1 cellular context compared by ENCODE assay signal in the genomic region with DNA sequence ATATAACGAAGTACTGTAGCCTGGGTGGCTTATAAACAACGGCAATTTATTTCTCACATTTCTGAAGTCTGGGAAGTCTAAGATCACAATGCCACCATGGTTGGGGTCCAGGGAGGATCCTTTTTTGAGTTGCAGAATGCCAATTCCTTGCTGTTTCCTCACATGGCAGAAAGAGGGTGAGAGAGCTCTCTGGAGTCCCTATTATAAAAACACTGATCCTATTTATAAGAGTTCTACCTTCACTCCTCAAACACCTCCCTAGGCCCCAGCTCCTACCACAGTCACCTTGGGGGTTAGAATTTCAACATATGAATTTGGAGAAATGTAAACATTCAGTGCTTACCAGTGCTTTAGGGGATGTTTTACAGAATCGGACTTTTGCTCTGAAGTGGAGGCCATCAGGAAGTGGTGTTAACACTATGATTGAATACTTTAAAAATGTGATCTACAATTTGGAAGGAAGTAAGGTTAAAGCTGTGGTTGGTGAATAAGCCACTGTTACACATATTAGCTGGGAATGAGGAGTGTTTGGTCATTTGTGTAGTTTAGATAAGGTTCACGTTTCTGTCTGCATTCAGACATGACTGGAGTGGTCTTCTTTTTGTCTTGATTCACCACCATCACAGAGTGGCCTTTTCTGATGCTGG.
A peak's percentile ranks its signal among the peaks of the same experiment; 100 is the strongest.
TF ChIP-seq lines count a peak whose summit lies in the region.

No MANE protein-coding gene starts in this region.

TF ChIP-seq in HepG2, 621 proteins besides CTCF, POLR2A, EP300 and RAD21 (continued from another document and continues in another):
- TF ChIP-seq, protein P1, sequence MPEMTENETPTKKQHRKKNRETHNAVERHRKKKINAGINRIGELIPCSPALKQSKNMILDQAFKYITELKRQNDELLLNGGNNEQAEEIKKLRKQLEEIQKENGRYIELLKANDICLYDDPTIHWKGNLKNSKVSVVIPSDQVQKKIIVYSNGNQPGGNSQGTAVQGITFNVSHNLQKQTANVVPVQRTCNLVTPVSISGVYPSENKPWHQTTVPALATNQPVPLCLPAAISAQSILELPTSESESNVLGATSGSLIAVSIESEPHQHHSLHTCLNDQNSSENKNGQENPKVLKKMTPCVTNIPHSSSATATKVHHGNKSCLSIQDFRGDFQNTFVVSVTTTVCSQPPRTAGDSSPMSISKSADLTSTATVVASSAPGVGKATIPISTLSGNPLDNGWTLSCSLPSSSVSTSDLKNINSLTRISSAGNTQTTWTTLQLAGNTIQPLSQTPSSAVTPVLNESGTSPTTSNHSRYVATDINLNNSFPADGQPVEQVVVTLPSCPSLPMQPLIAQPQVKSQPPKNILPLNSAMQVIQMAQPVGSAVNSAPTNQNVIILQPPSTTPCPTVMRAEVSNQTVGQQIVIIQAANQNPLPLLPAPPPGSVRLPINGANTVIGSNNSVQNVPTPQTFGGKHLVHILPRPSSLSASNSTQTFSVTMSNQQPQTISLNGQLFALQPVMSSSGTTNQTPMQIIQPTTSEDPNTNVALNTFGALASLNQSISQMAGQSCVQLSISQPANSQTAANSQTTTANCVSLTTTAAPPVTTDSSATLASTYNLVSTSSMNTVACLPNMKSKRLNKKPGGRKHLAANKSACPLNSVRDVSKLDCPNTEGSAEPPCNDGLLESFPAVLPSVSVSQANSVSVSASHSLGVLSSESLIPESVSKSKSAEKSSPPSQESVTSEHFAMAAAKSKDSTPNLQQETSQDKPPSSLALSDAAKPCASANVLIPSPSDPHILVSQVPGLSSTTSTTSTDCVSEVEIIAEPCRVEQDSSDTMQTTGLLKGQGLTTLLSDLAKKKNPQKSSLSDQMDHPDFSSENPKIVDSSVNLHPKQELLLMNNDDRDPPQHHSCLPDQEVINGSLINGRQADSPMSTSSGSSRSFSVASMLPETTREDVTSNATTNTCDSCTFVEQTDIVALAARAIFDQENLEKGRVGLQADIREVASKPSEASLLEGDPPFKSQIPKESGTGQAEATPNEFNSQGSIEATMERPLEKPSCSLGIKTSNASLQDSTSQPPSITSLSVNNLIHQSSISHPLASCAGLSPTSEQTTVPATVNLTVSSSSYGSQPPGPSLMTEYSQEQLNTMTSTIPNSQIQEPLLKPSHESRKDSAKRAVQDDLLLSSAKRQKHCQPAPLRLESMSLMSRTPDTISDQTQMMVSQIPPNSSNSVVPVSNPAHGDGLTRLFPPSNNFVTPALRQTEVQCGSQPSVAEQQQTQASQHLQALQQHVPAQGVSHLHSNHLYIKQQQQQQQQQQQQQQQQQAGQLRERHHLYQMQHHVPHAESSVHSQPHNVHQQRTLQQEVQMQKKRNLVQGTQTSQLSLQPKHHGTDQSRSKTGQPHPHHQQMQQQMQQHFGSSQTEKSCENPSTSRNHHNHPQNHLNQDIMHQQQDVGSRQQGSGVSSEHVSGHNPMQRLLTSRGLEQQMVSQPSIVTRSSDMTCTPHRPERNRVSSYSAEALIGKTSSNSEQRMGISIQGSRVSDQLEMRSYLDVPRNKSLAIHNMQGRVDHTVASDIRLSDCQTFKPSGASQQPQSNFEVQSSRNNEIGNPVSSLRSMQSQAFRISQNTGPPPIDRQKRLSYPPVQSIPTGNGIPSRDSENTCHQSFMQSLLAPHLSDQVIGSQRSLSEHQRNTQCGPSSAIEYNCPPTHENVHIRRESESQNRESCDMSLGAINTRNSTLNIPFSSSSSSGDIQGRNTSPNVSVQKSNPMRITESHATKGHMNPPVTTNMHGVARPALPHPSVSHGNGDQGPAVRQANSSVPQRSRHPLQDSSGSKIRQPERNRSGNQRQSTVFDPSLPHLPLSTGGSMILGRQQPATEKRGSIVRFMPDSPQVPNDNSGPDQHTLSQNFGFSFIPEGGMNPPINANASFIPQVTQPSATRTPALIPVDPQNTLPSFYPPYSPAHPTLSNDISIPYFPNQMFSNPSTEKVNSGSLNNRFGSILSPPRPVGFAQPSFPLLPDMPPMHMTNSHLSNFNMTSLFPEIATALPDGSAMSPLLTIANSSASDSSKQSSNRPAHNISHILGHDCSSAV (CRISPR knock-in tag; IDR thresholded peaks at IDR 0.05; ENCODE audit: borderline replicate concordance): no peak
- TF ChIP-seq MEIS2 (CRISPR knock-in tag; IDR thresholded peaks at IDR 0.05) (0 out of 2 replicates have a peak, but pooled peaks have one; percentile 30), ZNF335 (CRISPR knock-in tag; IDR thresholded peaks at IDR 0.05) (0 out of 2 replicates have a peak, but pooled peaks have one; percentile 24), LCORL (IDR thresholded peaks at IDR 0.05) (peak; percentile 66; the same call in 1 of the 2 replicates), LCORL (CRISPR knock-in tag; IDR thresholded peaks at IDR 0.05) (peak; percentile 98), ZFP90 (CRISPR knock-in tag; IDR thresholded peaks at IDR 0.05; ENCODE audit: borderline replicate concordance) (peak; percentile 64; the same call in 1 of the 2 replicates), ZNF558 (CRISPR knock-in tag; IDR thresholded peaks at IDR 0.05; ENCODE audit: borderline replicate concordance) (peak; percentile 46; the same call in 1 of the 2 replicates), MXD4 (CRISPR knock-in tag; IDR thresholded peaks at IDR 0.05) (peak; percentile 24; the same call in 1 of the 2 replicates), ZNF263 (CRISPR knock-in tag; IDR thresholded peaks at IDR 0.05) (0 out of 2 replicates have a peak, but pooled peaks have one; percentile 36), DRAP1 (CRISPR knock-in tag; IDR thresholded peaks at IDR 0.05) (0 out of 2 replicates have a peak, but pooled peaks have one; percentile 25), YY1 (IDR thresholded peaks at IDR 0.05; ENCODE audit: insufficient read depth, insufficient replicate concordance, low read depth, low read length) (no peak), ARNTL (CRISPR knock-in tag; IDR thresholded peaks at IDR 0.05) (0 out of 2 replicates have a peak, but pooled peaks have one; percentile 21), FUBP1 (CRISPR knock-in tag; IDR thresholded peaks at IDR 0.05; ENCODE audit: borderline replicate concordance) (no peak), TP53 (CRISPR knock-in tag; conservative IDR thresholded peaks at IDR 0.05) (0 out of 2 replicates have a peak, but pooled peaks have one; percentile 13), THYN1 (CRISPR knock-in tag; IDR thresholded peaks at IDR 0.05; ENCODE audit: borderline replicate concordance, low read depth) (0 out of 2 replicates have a peak, but pooled peaks have one; percentile 21), SOX13 (IDR thresholded peaks at IDR 0.05) (no peak), SOX13 (CRISPR knock-in tag; conservative IDR thresholded peaks at IDR 0.05 in 1 of 2, IDR thresholded peaks at IDR 0.05 in 1 of 2) (peak in 1 of 2 experiments; percentile 76; a peak in 2 of 4 replicates), ADNP (CRISPR knock-in tag; IDR thresholded peaks at IDR 0.05) (peak; percentile 48; the same call in 1 of the 2 replicates), YEATS4 (CRISPR knock-in tag; IDR thresholded peaks at IDR 0.05; ENCODE audit: borderline replicate concordance) (peak; percentile 58), ZFY (CRISPR knock-in tag; IDR thresholded peaks at IDR 0.05) (peak; percentile 66), EHMT2 (IDR thresholded peaks at IDR 0.05; ENCODE audit: borderline replicate concordance, low read depth, low read length) (peak; percentile 58; the same call in 1 of the 2 replicates), ZNF292 (CRISPR knock-in tag; IDR thresholded peaks at IDR 0.05; ENCODE audit: borderline replicate concordance, low read depth) (peak; percentile 45; the same call in 1 of the 2 replicates), SAFB2 (CRISPR knock-in tag; IDR thresholded peaks at IDR 0.05; ENCODE audit: borderline replicate concordance, low read depth) (0 out of 2 replicates have a peak, but pooled peaks have one; percentile 58), TRIM24 (CRISPR knock-in tag; IDR thresholded peaks at IDR 0.05) (no peak), ZNF124 (CRISPR knock-in tag; IDR thresholded peaks at IDR 0.05) (peak; percentile 73), REPIN1 (CRISPR knock-in tag; IDR thresholded peaks at IDR 0.05; ENCODE audit: borderline replicate concordance, low read depth) (peak; percentile 38; the same call in 1 of the 2 replicates), ESRRA (CRISPR knock-in tag; IDR thresholded peaks at IDR 0.05; ENCODE audit: low read depth) (no peak; the same call in 1 of the 2 replicates), ATF2 (CRISPR knock-in tag; IDR thresholded peaks at IDR 0.05) (peak; percentile 77)
- TF ChIP-seq, protein P2, sequence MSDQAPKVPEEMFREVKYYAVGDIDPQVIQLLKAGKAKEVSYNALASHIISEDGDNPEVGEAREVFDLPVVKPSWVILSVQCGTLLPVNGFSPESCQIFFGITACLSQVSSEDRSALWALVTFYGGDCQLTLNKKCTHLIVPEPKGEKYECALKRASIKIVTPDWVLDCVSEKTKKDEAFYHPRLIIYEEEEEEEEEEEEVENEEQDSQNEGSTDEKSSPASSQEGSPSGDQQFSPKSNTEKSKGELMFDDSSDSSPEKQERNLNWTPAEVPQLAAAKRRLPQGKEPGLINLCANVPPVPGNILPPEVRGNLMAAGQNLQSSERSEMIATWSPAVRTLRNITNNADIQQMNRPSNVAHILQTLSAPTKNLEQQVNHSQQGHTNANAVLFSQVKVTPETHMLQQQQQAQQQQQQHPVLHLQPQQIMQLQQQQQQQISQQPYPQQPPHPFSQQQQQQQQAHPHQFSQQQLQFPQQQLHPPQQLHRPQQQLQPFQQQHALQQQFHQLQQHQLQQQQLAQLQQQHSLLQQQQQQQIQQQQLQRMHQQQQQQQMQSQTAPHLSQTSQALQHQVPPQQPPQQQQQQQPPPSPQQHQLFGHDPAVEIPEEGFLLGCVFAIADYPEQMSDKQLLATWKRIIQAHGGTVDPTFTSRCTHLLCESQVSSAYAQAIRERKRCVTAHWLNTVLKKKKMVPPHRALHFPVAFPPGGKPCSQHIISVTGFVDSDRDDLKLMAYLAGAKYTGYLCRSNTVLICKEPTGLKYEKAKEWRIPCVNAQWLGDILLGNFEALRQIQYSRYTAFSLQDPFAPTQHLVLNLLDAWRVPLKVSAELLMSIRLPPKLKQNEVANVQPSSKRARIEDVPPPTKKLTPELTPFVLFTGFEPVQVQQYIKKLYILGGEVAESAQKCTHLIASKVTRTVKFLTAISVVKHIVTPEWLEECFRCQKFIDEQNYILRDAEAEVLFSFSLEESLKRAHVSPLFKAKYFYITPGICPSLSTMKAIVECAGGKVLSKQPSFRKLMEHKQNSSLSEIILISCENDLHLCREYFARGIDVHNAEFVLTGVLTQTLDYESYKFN (CRISPR knock-in tag; conservative IDR thresholded peaks at IDR 0.05): peak; percentile 94
- TF ChIP-seq, protein P3, sequence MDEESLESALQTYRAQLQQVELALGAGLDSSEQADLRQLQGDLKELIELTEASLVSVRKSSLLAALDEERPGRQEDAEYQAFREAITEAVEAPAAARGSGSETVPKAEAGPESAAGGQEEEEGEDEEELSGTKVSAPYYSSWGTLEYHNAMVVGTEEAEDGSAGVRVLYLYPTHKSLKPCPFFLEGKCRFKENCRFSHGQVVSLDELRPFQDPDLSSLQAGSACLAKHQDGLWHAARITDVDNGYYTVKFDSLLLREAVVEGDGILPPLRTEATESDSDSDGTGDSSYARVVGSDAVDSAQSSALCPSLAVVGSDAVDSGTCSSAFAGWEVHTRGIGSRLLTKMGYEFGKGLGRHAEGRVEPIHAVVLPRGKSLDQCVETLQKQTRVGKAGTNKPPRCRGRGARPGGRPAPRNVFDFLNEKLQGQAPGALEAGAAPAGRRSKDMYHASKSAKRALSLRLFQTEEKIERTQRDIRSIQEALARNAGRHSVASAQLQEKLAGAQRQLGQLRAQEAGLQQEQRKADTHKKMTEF (CRISPR knock-in tag; IDR thresholded peaks at IDR 0.05): peak; percentile 54; the same call in 1 of the 2 replicates
- TF ChIP-seq, protein P4, sequence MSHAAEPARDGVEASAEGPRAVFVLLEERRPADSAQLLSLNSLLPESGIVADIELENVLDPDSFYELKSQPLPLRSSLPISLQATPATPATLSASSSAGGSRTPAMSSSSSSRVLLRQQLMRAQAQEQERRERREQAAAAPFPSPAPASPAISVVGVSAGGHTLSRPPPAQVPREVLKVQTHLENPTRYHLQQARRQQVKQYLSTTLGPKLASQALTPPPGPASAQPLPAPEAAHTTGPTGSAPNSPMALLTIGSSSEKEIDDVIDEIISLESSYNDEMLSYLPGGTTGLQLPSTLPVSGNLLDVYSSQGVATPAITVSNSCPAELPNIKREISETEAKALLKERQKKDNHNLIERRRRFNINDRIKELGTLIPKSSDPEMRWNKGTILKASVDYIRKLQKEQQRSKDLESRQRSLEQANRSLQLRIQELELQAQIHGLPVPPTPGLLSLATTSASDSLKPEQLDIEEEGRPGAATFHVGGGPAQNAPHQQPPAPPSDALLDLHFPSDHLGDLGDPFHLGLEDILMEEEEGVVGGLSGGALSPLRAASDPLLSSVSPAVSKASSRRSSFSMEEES (CRISPR knock-in tag; IDR thresholded peaks at IDR 0.05): peak; percentile 34; the same call in 1 of the 2 replicates
- TF ChIP-seq, protein P5, sequence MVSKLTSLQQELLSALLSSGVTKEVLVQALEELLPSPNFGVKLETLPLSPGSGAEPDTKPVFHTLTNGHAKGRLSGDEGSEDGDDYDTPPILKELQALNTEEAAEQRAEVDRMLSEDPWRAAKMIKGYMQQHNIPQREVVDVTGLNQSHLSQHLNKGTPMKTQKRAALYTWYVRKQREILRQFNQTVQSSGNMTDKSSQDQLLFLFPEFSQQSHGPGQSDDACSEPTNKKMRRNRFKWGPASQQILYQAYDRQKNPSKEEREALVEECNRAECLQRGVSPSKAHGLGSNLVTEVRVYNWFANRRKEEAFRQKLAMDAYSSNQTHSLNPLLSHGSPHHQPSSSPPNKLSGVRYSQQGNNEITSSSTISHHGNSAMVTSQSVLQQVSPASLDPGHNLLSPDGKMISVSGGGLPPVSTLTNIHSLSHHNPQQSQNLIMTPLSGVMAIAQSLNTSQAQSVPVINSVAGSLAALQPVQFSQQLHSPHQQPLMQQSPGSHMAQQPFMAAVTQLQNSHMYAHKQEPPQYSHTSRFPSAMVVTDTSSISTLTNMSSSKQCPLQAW (CRISPR knock-in tag; IDR thresholded peaks at IDR 0.05): 0 out of 2 replicates have a peak, but pooled peaks have one; percentile 49
